20 cellular contexts compared by ENCODE assay signal in the genomic region with DNA sequence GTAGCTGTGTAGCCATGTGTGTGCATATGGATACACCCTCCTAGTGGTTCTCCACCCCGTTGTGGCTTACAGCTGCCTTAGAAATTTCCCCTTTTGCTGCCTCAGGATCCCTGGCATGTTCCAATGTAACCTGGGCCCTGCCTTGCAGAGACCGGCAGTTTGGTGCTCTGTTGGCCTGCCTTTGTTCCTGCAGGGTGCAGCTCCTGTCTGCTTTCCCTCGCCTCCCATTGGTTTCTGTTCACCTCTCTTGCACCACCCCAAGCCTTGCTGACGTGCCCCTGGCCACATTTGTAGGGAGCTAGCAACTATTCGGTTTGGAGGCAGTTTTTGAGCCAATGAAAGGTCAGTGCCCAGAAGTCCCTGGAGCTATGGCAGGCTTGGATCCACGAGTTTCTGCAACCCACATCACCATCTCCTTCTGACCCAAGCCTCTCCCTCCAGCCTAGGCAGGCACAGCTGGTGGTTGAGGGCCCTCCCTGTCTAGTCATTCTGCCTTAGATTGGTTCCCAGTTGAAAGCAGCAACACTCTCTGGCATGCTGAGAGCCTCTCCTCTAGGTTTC. TPM values are rescaled to one million over a fixed set of nuclear protein-coding genes. Genes with fewer than 3 reads are reported as not detected.
"Had no signal": no experiment of that assay in that cellular context is flagged by ENCODE, and none has a peak within 500 bp of the region (broad histone marks: within the 10 kb centered on the region; RNA-seq: fewer than 3 reads in every experiment).

No MANE protein-coding gene starts in this region.

- ATAC-seq: activated CD4-positive, alpha-beta T cell treated with anti-CD3 and anti-CD28 coated beads for 36 hours; activated CD8-positive, alpha-beta T cell treated with anti-CD3 and anti-CD28 coated beads, Interleukin-2, amount 10 ng/mL, durations not matched to agents 7 days and 5 days; esophagus mucosa; foreskin keratinocyte; right lobe of liver had no signal

- H3K27ac ChIP-seq: foreskin keratinocyte, neutrophil, right lobe of liver, VCaP had no signal

- H3K9me3 ChIP-seq: adrenal gland, heart right ventricle, neutrophil, right lobe of liver, thyroid gland, vagina had no signal

- H3K4me1 ChIP-seq: foreskin keratinocyte had no signal

- DNase-seq: activated CD4-positive, alpha-beta T cell treated with anti-CD3 and anti-CD28 coated beads for 36 hours; activated CD8-positive, alpha-beta memory T cell treated with anti-CD3 and anti-CD28 coated beads, Interleukin-2, amount 50 U/mL, for 48 hours; activated CD8-positive, alpha-beta T cell treated with anti-CD3 and anti-CD28 coated beads, Interleukin-2, amount 10 ng/mL, durations not matched to agents 7 days and 5 days; activated naive CD4-positive, alpha-beta T cell treated with anti-CD3 and anti-CD28 coated beads, Interleukin-2, amount 10 ng/mL, durations not matched to agents 7 days and 5 days; foreskin keratinocyte; right lobe of liver; stimulated activated CD4-positive, alpha-beta T cell treated with anti-CD3 and anti-CD28 coated beads, Interleukin-12 subunit alpha, Interleukin-12 subunit beta, amount 100 ng/mL, for 4 hours; stimulated activated CD4-positive, alpha-beta T cell treated with anti-CD3 and anti-CD28 coated beads, Interleukin-2, amount 100 ng/mL, for 48 hours; stimulated activated CD8-positive, alpha-beta memory T cell treated with anti-CD3 and anti-CD28 coated beads, Interleukin-4, amount 100 ng/mL, for 48 hours had no signal

- H3K27me3 ChIP-seq: adrenal gland, foreskin keratinocyte, heart right ventricle, right lobe of liver, thyroid gland, vagina had no signal

- H3K36me3 ChIP-seq: adrenal gland, heart right ventricle, neutrophil, right lobe of liver, thyroid gland, vagina had no signal

- H3K4me3 ChIP-seq: adrenal gland, heart right ventricle, right lobe of liver, thyroid gland, vagina had no signal

RNA-seq across cellular contexts. Expression of a gene that starts 54.9 kb away (rescaled TPM):
- total RNA-seq: activated CD4-positive, alpha-beta T cell treated with anti-CD3 and anti-CD28 coated beads for 36 hours; activated CD8-positive, alpha-beta T cell treated with anti-CD3 and anti-CD28 coated beads, Interleukin-2, amount 10 ng/mL, durations not matched to agents 7 days and 5 days; activated T-helper 1 cell treated with anti-CD3 and anti-CD28 coated beads, Interleukin-12 subunit alpha, Interleukin-12 subunit beta, Interleukin-2, Interleukin-4 antibody, amounts not matched to agents 30 ng/mL and 10 ng/mL and 1 ng/mL, durations not matched to agents 14 hours and 24 hours and 36 hours; dermis microvascular lymphatic vessel endothelial cell; progenitor cell of endocrine pancreas; SK-MEL-5 had no signal
- polyA plus RNA-seq: heart right ventricle had no signal
